Comparison of ENCODE assay signal across 14 cellular contexts in genomic region chrX:152912121-152912520, GRCh38. TPM values are rescaled to one million over a fixed set of nuclear protein-coding genes. Genes with fewer than 3 reads are reported as not detected.
DNase-seq lines count a peak whose midpoint lies in the region; ATAC-seq and TF ChIP-seq lines count a peak whose summit lies in the region.
"Had no signal": no experiment of that assay in that cellular context is flagged by ENCODE, and none has a peak within 500 bp of the region (broad histone marks: within the 10 kb centered on the region; RNA-seq: fewer than 3 reads in every experiment).

No MANE protein-coding gene starts in this region.

- H3K36me3 Mint-ChIP-seq in endothelial cell (ENCODE audit: low read depth, unreplicated experiment) (no peaks in the 10 kb centered on the region), WTC11 (no peaks in the 10 kb centered on the region)
- H3K36me3 Mint-ChIP-seq: CD4-positive, alpha-beta memory T cell had no signal

- H3K36me3 ChIP-seq in DND-41 (ENCODE audit: insufficient read depth, low read length) (no peaks in the 10 kb centered on the region), OCI-LY1 (ENCODE audit: insufficient read depth, low read length) (no peaks in the 10 kb centered on the region), prostate gland (no peaks in the 10 kb centered on the region)

- H4K20me1 ChIP-seq in DND-41 (ENCODE audit: insufficient read depth, low read length) (no peaks in the 10 kb centered on the region), OCI-LY1 (ENCODE audit: insufficient read depth, low read length) (no peaks in the 10 kb centered on the region)

- H3K4me2 ChIP-seq in DND-41 (ENCODE audit: insufficient read depth, low read length) = no peak overlapping the region
- no peak overlapping the region for H3K4me2 ChIP-seq in OCI-LY1 (ENCODE audit: low read length)

- ATAC-seq in DND-41 (ENCODE audit: insufficient read depth, low read depth) (peak; percentile 48; the same call in 1 of the 3 replicates), WTC11 (no peak)

- no peak overlapping the region for H3K27ac Mint-ChIP-seq in endothelial cell (ENCODE audit: unreplicated experiment)
- H3K27ac Mint-ChIP-seq in WTC11 = no peak overlapping the region
- H3K27ac Mint-ChIP-seq: activated B cell treated with CpG ODN at 0.5 μM for 24 hours; CD4-positive, alpha-beta memory T cell had no signal

- H3K9me2 ChIP-seq in OCI-LY1 (ENCODE audit: low read depth, low read length) = no peaks in the 10 kb centered on the region

- peak; percentile 19 for TF ChIP-seq CTCF in DND-41 (IDR thresholded peaks at IDR 0.05; ENCODE audit: borderline replicate concordance, extremely low read depth, low read length, poor library complexity, severe bottlenecking)
- TF ChIP-seq CTCF in GM12875 (IDR thresholded peaks at IDR 0.05; ENCODE audit: borderline replicate concordance, insufficient read depth, low read depth, low read length) = peak; percentile 41; the same call in 1 of the 2 replicates
- TF ChIP-seq CTCF in OCI-LY1 (IDR thresholded peaks at IDR 0.05; ENCODE audit: low read length) = peak; percentile 21; the same call in 1 of the 2 replicates
- TF ChIP-seq CTCF in endothelial cell (IDR thresholded peaks at IDR 0.05; ENCODE audit: unreplicated experiment) = no peak
- no peak for TF ChIP-seq CTCF in WTC11 (IDR thresholded peaks at IDR 0.05)
- peak in 1 of 4 experiments; percentile 12 for TF ChIP-seq CTCF in prostate gland (IDR thresholded peaks at IDR 0.05)

- POLR2A ChIA-PET in WTC11 (lab: Charles Lee) = no interaction called here

- H3K27me3 ChIP-seq in DND-41 (ENCODE audit: insufficient read depth, low read length, poor library complexity) (no peaks in the 10 kb centered on the region), OCI-LY1 (ENCODE audit: insufficient read depth, low read length) (no peaks in the 10 kb centered on the region), prostate gland (replicated peaks; ENCODE audit: insufficient read depth) (no peaks in the 10 kb centered on the region)

- H2AFZ ChIP-seq in DND-41 (ENCODE audit: low read depth, low read length) = no peak overlapping the region
- no peak overlapping the region for H2AFZ ChIP-seq in OCI-LY1 (ENCODE audit: low read length)

- no peak overlapping the region for H3K4me3 Mint-ChIP-seq in endothelial cell (ENCODE audit: unreplicated experiment)
- H3K4me3 Mint-ChIP-seq in WTC11 = no peak overlapping the region
- H3K4me3 Mint-ChIP-seq: activated B cell treated with CpG ODN at 0.5 μM for 24 hours; CD4-positive, alpha-beta memory T cell had no signal

- H3K9ac ChIP-seq in DND-41 (ENCODE audit: low read depth, low read length) (no peak overlapping the region), OCI-LY1 (ENCODE audit: low read length) (no peak overlapping the region)

- H3K9me3 Mint-ChIP-seq in endothelial cell (ENCODE audit: unreplicated experiment) (no peaks in the 10 kb centered on the region), WTC11 (no peaks in the 10 kb centered on the region)
- H3K9me3 Mint-ChIP-seq: activated B cell treated with CpG ODN at 0.5 μM for 24 hours; CD4-positive, alpha-beta memory T cell had no signal

- DNase-seq in DND-41 (no peak), endothelial cell (ENCODE audit: low spot score) (peak; percentile 22), WTC11 (ENCODE audit: low spot score) (no peak), NCI-H2171 treated with DMSO at 0.1 percent for 48 hours (lab: John Stamatoyannopoulos, UW) (no peak), prostate gland (ENCODE audit: low spot score) (no peak)
- DNase-seq: activated B cell treated with CpG ODN at 0.5 μM for 24 hours; CD4-positive, alpha-beta memory T cell; GF-D8; mesenchymal stem cell; NCI-H446 treated with DMSO at 0.1 percent for 48 hours; SHP77; substantia nigra had no signal

- no peaks in the 10 kb centered on the region for H3K9me3 ChIP-seq in DND-41 (ENCODE audit: insufficient read depth, low read length, severe bottlenecking)
- no peaks in the 10 kb centered on the region for H3K9me3 ChIP-seq in OCI-LY1 (ENCODE audit: low read length)
- no peaks in the 10 kb centered on the region for H3K9me3 ChIP-seq in prostate gland

- H3K79me2 ChIP-seq in DND-41 (ENCODE audit: insufficient read depth, low read length) (no peaks in the 10 kb centered on the region), OCI-LY1 (ENCODE audit: insufficient read depth, low read length) (no peaks in the 10 kb centered on the region)

- WGBS in prostate gland = 47% methylated on average over 4 of the region's 4 CpGs

- CTCF ChIA-PET in WTC11 (lab: Charles Lee) = interaction anchor here (0.6 to 6.6 kb wide), 10 partner anchors 7 to 91 kb away, joined by 3 to 42 read pairs (median 4); partner anchors contain the start of genes CETN2 and NSDHL

- H3F3A ChIP-seq in OCI-LY1 (ENCODE audit: insufficient read depth, low read length) = no peaks in the 10 kb centered on the region

- no peak overlapping the region for H3K4me3 ChIP-seq in DND-41 (ENCODE audit: low read depth in 1 of 2, low read length in 2 of 2)
- no peak overlapping the region for H3K4me3 ChIP-seq in GM12875 (ENCODE audit: low read depth, low read length)
- no peak overlapping the region for H3K4me3 ChIP-seq in OCI-LY1 (ENCODE audit: low read depth, low read length, poor library complexity, severe bottlenecking)
- H3K4me3 ChIP-seq in prostate gland = no peak overlapping the region

- no peak overlapping the region for H3K27ac ChIP-seq in DND-41 (ENCODE audit: low read length)
- H3K27ac ChIP-seq in OCI-LY1 (ENCODE audit: low read depth, low read length, poor library complexity, severe bottlenecking) = no peak overlapping the region
- H3K27ac ChIP-seq in prostate gland = no peak overlapping the region

- TF ChIP-seq POLR2A in prostate gland (IDR thresholded peaks at IDR 0.05) = no peak

- H3K4me1 Mint-ChIP-seq in endothelial cell (ENCODE audit: unreplicated experiment) (peaks cover 2% of the 10 kb centered on the region), WTC11 (peaks cover 11% of the 10 kb centered on the region)
- H3K4me1 Mint-ChIP-seq: CD4-positive, alpha-beta memory T cell had no signal

- H3K27me3 Mint-ChIP-seq in endothelial cell (ENCODE audit: unreplicated experiment) (peaks cover 4% of the 10 kb centered on the region), WTC11 (ENCODE audit: low read depth) (no peaks in the 10 kb centered on the region; the same call in 1 of the 2 replicates)
- H3K27me3 Mint-ChIP-seq: CD4-positive, alpha-beta memory T cell had no signal

- intact Hi-C loops in prostate gland (cut with DNase I) = no loop called here

- H3K4me1 ChIP-seq in DND-41 (ENCODE audit: insufficient read depth, low read length) (no peaks in the 10 kb centered on the region), OCI-LY1 (ENCODE audit: insufficient read depth, low read length, severe bottlenecking) (no peaks in the 10 kb centered on the region), prostate gland (replicated peaks) (no peaks in the 10 kb centered on the region)

TF ChIP-seq in WTC11, 78 proteins besides CTCF, POLR2A, EP300 and RAD21 (continues in another document):
- TF ChIP-seq AR (CRISPR knock-in tag; IDR thresholded peaks at IDR 0.05) (no peak), ZNF416 (CRISPR knock-in tag; IDR thresholded peaks at IDR 0.05) (no peak), ARID4B (CRISPR knock-in tag; IDR thresholded peaks at IDR 0.05; ENCODE audit: borderline replicate concordance) (no peak)

RNA-seq across cellular contexts. Expression of gene ZNF185, which starts 14.3 kb away (rescaled TPM):
- total RNA-seq in endothelial cell (ENCODE audit: unreplicated experiment) = 2.1 TPM
- total RNA-seq in WTC11 (2021) = 8.2 to 10.9 TPM (median 10.3 TPM) in 3 replicates
- 10 to 100 TPM; 20.3 to 27.1 TPM for total RNA-seq in prostate gland

Comparison
In these comparisons a context has a peak if more than half of its experiments do, and no peak if none do; other contexts are left out.
1. CTCF ChIP-seq: peak in DND-41 (single experiment), GM12875 (single experiment) and OCI-LY1 (single experiment); none in endothelial cell (single experiment) and WTC11 (single experiment).